In genomic region chr7:36788814-36789470, GRCh38 we compare ENCODE assay signal across 15 cellular contexts.
DNase-seq lines count a peak whose midpoint lies in the region; ATAC-seq and TF ChIP-seq lines count a peak whose summit lies in the region.
"Had no signal": no experiment of that assay in that cellular context is flagged by ENCODE, and none has a peak within 500 bp of the region (broad histone marks: within the 10 kb centered on the region; RNA-seq: fewer than 3 reads in every experiment).

No MANE protein-coding gene starts in this region.

- H3K9me3 Mint-ChIP-seq in CD4-positive, CD25-positive, alpha-beta regulatory T cell, result no peaks in the 10 kb centered on the region
- no peaks in the 10 kb centered on the region for H3K9me3 Mint-ChIP-seq in activated naive CD8-positive, alpha-beta T cell treated with anti-CD3 and anti-CD28 coated beads for 36 hours
- H3K9me3 Mint-ChIP-seq in natural killer cell, result no peaks in the 10 kb centered on the region
- H3K9me3 Mint-ChIP-seq: memory B cell had no signal

- H3K4me1 ChIP-seq in CD4-positive, CD25-positive, alpha-beta regulatory T cell (ENCODE audit: control insufficient read depth, insufficient read depth, low read length, poor library complexity, severe bottlenecking), result peaks cover 49% of the 10 kb centered on the region
- peaks cover 45% of the 10 kb centered on the region for H3K4me1 ChIP-seq in DND-41 (ENCODE audit: insufficient read depth, low read length)
- peaks cover 12% of the 10 kb centered on the region for H3K4me1 ChIP-seq in SJCRH30

- no peaks in the 10 kb centered on the region for H4K20me1 ChIP-seq in DND-41 (ENCODE audit: insufficient read depth, low read length)

- H3K4me3 Mint-ChIP-seq in CD4-positive, CD25-positive, alpha-beta regulatory T cell, result peak overlapping the region in 3 of 4 donors; percentile 10 to 70 (median 65)
- no peak overlapping the region for H3K4me3 Mint-ChIP-seq in activated naive CD8-positive, alpha-beta T cell treated with anti-CD3 and anti-CD28 coated beads for 36 hours
- peak overlapping the region; percentile 78 for H3K4me3 Mint-ChIP-seq in natural killer cell
- H3K4me3 Mint-ChIP-seq: memory B cell had no signal

- H3K4me2 ChIP-seq in DND-41 (ENCODE audit: insufficient read depth, low read length), result no peak overlapping the region

- H3K9ac ChIP-seq in DND-41 (ENCODE audit: low read depth, low read length), result no peak overlapping the region

- TF ChIP-seq CTCF in DND-41 (IDR thresholded peaks at IDR 0.05; ENCODE audit: borderline replicate concordance, extremely low read depth, low read length, poor library complexity, severe bottlenecking) (no peak), natural killer cell (IDR thresholded peaks at IDR 0.05) (no peak)

- H3K27ac ChIP-seq in CD4-positive, CD25-positive, alpha-beta regulatory T cell (ENCODE audit: insufficient read depth, low read length, poor library complexity, severe bottlenecking), result no peak overlapping the region
- H3K27ac ChIP-seq in DND-41 (ENCODE audit: low read length) (peak overlapping the region; percentile 27), SJCRH30 (no peak overlapping the region)
- H3K27ac ChIP-seq: suprapubic skin had no signal

- no peak for DNase-seq in CD4-positive, CD25-positive, alpha-beta regulatory T cell
- DNase-seq in DND-41, result no peak
- DNase-seq in activated naive CD8-positive, alpha-beta T cell treated with anti-CD3 and anti-CD28 coated beads for 36 hours, result no peak
- no peak for DNase-seq in natural killer cell
- no peak for DNase-seq in SJCRH30
- DNase-seq: activated naive CD4-positive, alpha-beta T cell treated with Interleukin-2 at 50 U/mL for 16 hours; heart left ventricle; kidney; MG63; NCI-H1930; NCI-H524 had no signal

- H3K79me2 ChIP-seq in DND-41 (ENCODE audit: insufficient read depth, low read length), result no peaks in the 10 kb centered on the region

- H3K36me3 Mint-ChIP-seq in CD4-positive, CD25-positive, alpha-beta regulatory T cell, result no peaks in the 10 kb centered on the region
- no peaks in the 10 kb centered on the region for H3K36me3 Mint-ChIP-seq in activated naive CD8-positive, alpha-beta T cell treated with anti-CD3 and anti-CD28 coated beads for 36 hours
- no peaks in the 10 kb centered on the region for H3K36me3 Mint-ChIP-seq in natural killer cell
- H3K36me3 Mint-ChIP-seq: memory B cell had no signal

- no peaks in the 10 kb centered on the region for H3K27me3 Mint-ChIP-seq in CD4-positive, CD25-positive, alpha-beta regulatory T cell
- H3K27me3 Mint-ChIP-seq in activated naive CD8-positive, alpha-beta T cell treated with anti-CD3 and anti-CD28 coated beads for 36 hours, result no peaks in the 10 kb centered on the region
- H3K27me3 Mint-ChIP-seq in natural killer cell (ENCODE audit: low read depth in 2 of 2), result no peaks in the 10 kb centered on the region

- no peaks in the 10 kb centered on the region for H3K9me3 ChIP-seq in CD4-positive, CD25-positive, alpha-beta regulatory T cell (ENCODE audit: control insufficient read depth in 2 of 2, low read length in 2 of 2)
- H3K9me3 ChIP-seq in DND-41 (ENCODE audit: insufficient read depth, low read length, severe bottlenecking) (no peaks in the 10 kb centered on the region), SJCRH30 (replicated peaks) (no peaks in the 10 kb centered on the region; the same call in 1 of the 2 replicates)
- H3K9me3 ChIP-seq: heart left ventricle, MG63, suprapubic skin had no signal

- ATAC-seq in CD4-positive, CD25-positive, alpha-beta regulatory T cell (ENCODE audit: low read depth in 2 of 2), result no peak
- no peak for ATAC-seq in DND-41 (ENCODE audit: insufficient read depth, low read depth)
- ATAC-seq in natural killer cell, result no peak
- no peak for ATAC-seq in GM18873 (IDR thresholded peaks at IDR 0.05; ENCODE audit: low FRiP score, unreplicated experiment)
- no peak for ATAC-seq in HG02970 (IDR thresholded peaks at IDR 0.05; ENCODE audit: low FRiP score, unreplicated experiment)
- ATAC-seq: heart left ventricle had no signal

- 0 out of 2 replicates have a peak overlapping the region, but pooled peaks have one; percentile 36 for H2AFZ ChIP-seq in DND-41 (ENCODE audit: low read depth, low read length)

- no peaks in the 10 kb centered on the region for H3K36me3 ChIP-seq in CD4-positive, CD25-positive, alpha-beta regulatory T cell (ENCODE audit: control insufficient read depth, insufficient read depth, low read length)
- no peaks in the 10 kb centered on the region for H3K36me3 ChIP-seq in DND-41 (ENCODE audit: insufficient read depth, low read length)
- H3K36me3 ChIP-seq in SJCRH30, result no peaks in the 10 kb centered on the region
- H3K36me3 ChIP-seq: heart left ventricle, MG63, suprapubic skin had no signal

- intact Hi-C loops in natural killer cell (cut with micrococcal nuclease), result loop anchor here (1.0 to 10.0 kb wide), 5 partner anchors 13 to 396 kb away; partner anchors contain the start of gene AOAH

- H3K4me3 ChIP-seq in CD4-positive, CD25-positive, alpha-beta regulatory T cell (ENCODE audit: low read depth, low read length), result no peak overlapping the region
- H3K4me3 ChIP-seq in DND-41 (ENCODE audit: low read depth in 1 of 2, low read length in 2 of 2) (no peak overlapping the region), SJCRH30 (no peak overlapping the region)
- H3K4me3 ChIP-seq: heart left ventricle, MG63, suprapubic skin had no signal

- H3K27me3 ChIP-seq in CD4-positive, CD25-positive, alpha-beta regulatory T cell (ENCODE audit: control insufficient read depth, insufficient read depth, low read length), result no peaks in the 10 kb centered on the region
- H3K27me3 ChIP-seq in DND-41 (ENCODE audit: insufficient read depth, low read length, poor library complexity), result no peaks in the 10 kb centered on the region
- no peaks in the 10 kb centered on the region for H3K27me3 ChIP-seq in SJCRH30
- H3K27me3 ChIP-seq: heart left ventricle, MG63, suprapubic skin had no signal

- peak overlapping the region in 2 of 3 donors; percentile 80 to 88 for H3K27ac Mint-ChIP-seq in CD4-positive, CD25-positive, alpha-beta regulatory T cell
- H3K27ac Mint-ChIP-seq in activated naive CD8-positive, alpha-beta T cell treated with anti-CD3 and anti-CD28 coated beads for 36 hours, result peak overlapping the region; percentile 19
- peak overlapping the region; percentile 96 to 97 for H3K27ac Mint-ChIP-seq in natural killer cell
- H3K27ac Mint-ChIP-seq: memory B cell had no signal

- H3K4me1 Mint-ChIP-seq in CD4-positive, CD25-positive, alpha-beta regulatory T cell, result peaks cover 30 to 65% (median 40%) of the 10 kb centered on the region in 4 donors
- peaks cover 63% of the 10 kb centered on the region for H3K4me1 Mint-ChIP-seq in activated naive CD8-positive, alpha-beta T cell treated with anti-CD3 and anti-CD28 coated beads for 36 hours
- peaks cover 84 to 88% of the 10 kb centered on the region in 2 donors for H3K4me1 Mint-ChIP-seq in natural killer cell

Comparison
In these comparisons a context has a peak if more than half of its experiments do, and no peak if none do; other contexts are left out.
1. H3K27ac Mint-ChIP-seq: peak in every context shown above with its lines; median percentile 96 in natural killer cell; 84 in CD4-positive, CD25-positive, alpha-beta regulatory T cell; 19 in activated naive CD8-positive, alpha-beta T cell treated with anti-CD3 and anti-CD28 coated beads for 36 hours.